Comparison of ENCODE assay signal across 1 cellular context in the genomic region with DNA sequence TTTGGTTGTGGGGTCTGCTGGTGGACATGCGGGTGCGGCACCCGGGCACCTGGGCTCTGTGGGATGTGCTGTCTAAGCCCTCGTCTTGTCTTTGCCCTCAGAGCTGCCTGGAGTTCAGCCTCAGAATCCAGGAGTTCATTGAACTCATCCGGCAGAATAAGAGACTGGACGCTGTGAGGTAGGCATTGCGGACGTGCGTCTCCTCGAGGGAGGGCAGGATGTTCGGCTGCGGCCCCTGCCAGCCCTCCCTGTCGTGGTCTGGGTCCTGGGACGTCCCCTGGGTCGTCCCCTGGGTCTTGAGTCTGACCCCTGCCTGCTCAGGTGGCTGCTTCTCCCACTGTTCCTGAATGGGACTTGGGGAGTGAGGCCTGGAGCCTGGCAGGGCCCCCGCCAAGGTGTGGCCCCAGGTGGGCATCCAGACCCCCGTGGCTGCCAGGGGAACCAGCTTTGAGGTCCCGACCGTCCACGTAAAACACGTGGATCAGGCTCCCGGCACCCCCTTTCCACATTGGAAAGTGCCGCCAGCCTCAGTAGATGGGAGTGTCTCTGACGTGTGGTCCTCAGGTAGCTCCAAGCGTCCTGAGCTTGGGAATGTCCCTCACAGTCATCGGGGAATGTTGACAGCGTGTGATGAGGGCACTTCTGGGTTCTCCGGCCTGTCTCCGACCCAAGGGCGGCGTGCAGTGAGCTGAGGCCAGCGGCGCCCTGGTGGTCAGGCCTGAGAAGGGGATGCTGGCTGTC.
TF ChIP-seq lines count a peak whose summit lies in the region.

No MANE protein-coding gene starts in this region.

TF ChIP-seq in HepG2, 621 proteins besides CTCF, POLR2A, EP300 and RAD21:
- TF ChIP-seq ZNF34 (CRISPR knock-in tag; IDR thresholded peaks at IDR 0.05; ENCODE audit: borderline replicate concordance) (no peak), ZBTB21 (CRISPR knock-in tag; IDR thresholded peaks at IDR 0.05) (no peak), ZNF292 (CRISPR knock-in tag; IDR thresholded peaks at IDR 0.05; ENCODE audit: borderline replicate concordance, low read depth) (no peak), ZNF570 (CRISPR knock-in tag; IDR thresholded peaks at IDR 0.05; ENCODE audit: borderline replicate concordance) (no peak), CBX1 (IDR thresholded peaks at IDR 0.05; ENCODE audit: low read depth) (no peak), ZFY (CRISPR knock-in tag; IDR thresholded peaks at IDR 0.05) (no peak), BRD4 (CRISPR knock-in tag; IDR thresholded peaks at IDR 0.05) (no peak), ZNF256 (CRISPR knock-in tag; conservative IDR thresholded peaks at IDR 0.05) (no peak), KLF12 (CRISPR knock-in tag; IDR thresholded peaks at IDR 0.05; ENCODE audit: borderline replicate concordance) (no peak), IKZF1 (IDR thresholded peaks at IDR 0.05) (no peak)
- TF ChIP-seq, protein P1, sequence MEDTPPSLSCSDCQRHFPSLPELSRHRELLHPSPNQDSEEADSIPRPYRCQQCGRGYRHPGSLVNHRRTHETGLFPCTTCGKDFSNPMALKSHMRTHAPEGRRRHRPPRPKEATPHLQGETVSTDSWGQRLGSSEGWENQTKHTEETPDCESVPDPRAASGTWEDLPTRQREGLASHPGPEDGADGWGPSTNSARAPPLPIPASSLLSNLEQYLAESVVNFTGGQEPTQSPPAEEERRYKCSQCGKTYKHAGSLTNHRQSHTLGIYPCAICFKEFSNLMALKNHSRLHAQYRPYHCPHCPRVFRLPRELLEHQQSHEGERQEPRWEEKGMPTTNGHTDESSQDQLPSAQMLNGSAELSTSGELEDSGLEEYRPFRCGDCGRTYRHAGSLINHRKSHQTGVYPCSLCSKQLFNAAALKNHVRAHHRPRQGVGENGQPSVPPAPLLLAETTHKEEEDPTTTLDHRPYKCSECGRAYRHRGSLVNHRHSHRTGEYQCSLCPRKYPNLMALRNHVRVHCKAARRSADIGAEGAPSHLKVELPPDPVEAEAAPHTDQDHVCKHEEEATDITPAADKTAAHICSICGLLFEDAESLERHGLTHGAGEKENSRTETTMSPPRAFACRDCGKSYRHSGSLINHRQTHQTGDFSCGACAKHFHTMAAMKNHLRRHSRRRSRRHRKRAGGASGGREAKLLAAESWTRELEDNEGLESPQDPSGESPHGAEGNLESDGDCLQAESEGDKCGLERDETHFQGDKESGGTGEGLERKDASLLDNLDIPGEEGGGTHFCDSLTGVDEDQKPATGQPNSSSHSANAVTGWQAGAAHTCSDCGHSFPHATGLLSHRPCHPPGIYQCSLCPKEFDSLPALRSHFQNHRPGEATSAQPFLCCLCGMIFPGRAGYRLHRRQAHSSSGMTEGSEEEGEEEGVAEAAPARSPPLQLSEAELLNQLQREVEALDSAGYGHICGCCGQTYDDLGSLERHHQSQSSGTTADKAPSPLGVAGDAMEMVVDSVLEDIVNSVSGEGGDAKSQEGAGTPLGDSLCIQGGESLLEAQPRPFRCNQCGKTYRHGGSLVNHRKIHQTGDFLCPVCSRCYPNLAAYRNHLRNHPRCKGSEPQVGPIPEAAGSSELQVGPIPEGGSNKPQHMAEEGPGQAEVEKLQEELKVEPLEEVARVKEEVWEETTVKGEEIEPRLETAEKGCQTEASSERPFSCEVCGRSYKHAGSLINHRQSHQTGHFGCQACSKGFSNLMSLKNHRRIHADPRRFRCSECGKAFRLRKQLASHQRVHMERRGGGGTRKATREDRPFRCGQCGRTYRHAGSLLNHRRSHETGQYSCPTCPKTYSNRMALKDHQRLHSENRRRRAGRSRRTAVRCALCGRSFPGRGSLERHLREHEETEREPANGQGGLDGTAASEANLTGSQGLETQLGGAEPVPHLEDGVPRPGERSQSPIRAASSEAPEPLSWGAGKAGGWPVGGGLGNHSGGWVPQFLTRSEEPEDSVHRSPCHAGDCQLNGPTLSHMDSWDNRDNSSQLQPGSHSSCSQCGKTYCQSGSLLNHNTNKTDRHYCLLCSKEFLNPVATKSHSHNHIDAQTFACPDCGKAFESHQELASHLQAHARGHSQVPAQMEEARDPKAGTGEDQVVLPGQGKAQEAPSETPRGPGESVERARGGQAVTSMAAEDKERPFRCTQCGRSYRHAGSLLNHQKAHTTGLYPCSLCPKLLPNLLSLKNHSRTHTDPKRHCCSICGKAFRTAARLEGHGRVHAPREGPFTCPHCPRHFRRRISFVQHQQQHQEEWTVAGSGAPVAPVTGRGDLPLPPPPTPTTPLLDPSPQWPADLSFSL (CRISPR knock-in tag; IDR thresholded peaks at IDR 0.05): no peak
- TF ChIP-seq, protein P2, sequence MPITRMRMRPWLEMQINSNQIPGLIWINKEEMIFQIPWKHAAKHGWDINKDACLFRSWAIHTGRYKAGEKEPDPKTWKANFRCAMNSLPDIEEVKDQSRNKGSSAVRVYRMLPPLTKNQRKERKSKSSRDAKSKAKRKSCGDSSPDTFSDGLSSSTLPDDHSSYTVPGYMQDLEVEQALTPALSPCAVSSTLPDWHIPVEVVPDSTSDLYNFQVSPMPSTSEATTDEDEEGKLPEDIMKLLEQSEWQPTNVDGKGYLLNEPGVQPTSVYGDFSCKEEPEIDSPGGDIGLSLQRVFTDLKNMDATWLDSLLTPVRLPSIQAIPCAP (CRISPR knock-in tag; IDR thresholded peaks at IDR 0.05; ENCODE audit: low read depth): no peak
- TF ChIP-seq, protein P3, sequence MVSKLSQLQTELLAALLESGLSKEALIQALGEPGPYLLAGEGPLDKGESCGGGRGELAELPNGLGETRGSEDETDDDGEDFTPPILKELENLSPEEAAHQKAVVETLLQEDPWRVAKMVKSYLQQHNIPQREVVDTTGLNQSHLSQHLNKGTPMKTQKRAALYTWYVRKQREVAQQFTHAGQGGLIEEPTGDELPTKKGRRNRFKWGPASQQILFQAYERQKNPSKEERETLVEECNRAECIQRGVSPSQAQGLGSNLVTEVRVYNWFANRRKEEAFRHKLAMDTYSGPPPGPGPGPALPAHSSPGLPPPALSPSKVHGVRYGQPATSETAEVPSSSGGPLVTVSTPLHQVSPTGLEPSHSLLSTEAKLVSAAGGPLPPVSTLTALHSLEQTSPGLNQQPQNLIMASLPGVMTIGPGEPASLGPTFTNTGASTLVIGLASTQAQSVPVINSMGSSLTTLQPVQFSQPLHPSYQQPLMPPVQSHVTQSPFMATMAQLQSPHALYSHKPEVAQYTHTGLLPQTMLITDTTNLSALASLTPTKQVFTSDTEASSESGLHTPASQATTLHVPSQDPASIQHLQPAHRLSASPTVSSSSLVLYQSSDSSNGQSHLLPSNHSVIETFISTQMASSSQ (IDR thresholded peaks at IDR 0.05; ENCODE audit: low read depth): no peak
- TF ChIP-seq, protein P3 (CRISPR knock-in tag; IDR thresholded peaks at IDR 0.05; ENCODE audit: borderline replicate concordance): no peak
- TF ChIP-seq, protein P4, sequence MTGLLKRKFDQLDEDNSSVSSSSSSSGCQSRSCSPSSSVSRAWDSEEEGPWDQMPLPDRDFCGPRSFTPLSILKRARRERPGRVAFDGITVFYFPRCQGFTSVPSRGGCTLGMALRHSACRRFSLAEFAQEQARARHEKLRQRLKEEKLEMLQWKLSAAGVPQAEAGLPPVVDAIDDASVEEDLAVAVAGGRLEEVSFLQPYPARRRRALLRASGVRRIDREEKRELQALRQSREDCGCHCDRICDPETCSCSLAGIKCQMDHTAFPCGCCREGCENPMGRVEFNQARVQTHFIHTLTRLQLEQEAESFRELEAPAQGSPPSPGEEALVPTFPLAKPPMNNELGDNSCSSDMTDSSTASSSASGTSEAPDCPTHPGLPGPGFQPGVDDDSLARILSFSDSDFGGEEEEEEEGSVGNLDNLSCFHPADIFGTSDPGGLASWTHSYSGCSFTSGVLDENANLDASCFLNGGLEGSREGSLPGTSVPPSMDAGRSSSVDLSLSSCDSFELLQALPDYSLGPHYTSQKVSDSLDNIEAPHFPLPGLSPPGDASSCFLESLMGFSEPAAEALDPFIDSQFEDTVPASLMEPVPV (CRISPR knock-in tag; IDR thresholded peaks at IDR 0.05): no peak
